Comparison of ENCODE assay signal across 18 cellular contexts in the genomic region with DNA sequence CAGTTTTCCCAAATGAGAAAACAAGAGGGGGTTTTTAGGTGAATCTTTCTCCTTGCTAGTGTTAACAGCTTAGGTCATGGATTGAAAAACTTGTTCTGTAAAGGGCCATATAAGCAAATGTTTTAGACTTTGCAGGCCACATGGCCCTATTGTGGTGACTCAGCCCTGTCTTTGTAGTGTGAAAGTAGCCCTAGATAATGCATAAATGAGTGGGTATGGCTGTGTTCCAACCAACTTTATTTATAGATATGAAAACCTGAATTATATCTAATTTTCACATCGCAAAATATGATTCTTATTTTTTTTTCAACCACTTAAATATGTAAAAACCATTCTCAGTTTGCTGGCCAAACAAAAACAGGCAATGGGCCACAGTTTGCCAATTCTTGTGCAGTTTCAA. TPM values are rescaled to one million over a fixed set of nuclear protein-coding genes. Genes with fewer than 3 reads are reported as not detected.
"Had no signal": no experiment of that assay in that cellular context is flagged by ENCODE, and none has a peak within 500 bp of the region (broad histone marks: within the 10 kb centered on the region; RNA-seq: fewer than 3 reads in every experiment).

No MANE protein-coding gene starts in this region.

- H3K27ac Mint-ChIP-seq: activated naive CD4-positive, alpha-beta T cell treated with anti-CD3 and anti-CD28 coated beads, Interleukin-2, amount 10 ng/mL, durations not matched to agents 7 days and 5 days; natural killer cell treated with Interleukin-12 subunit alpha and Interleukin-12 subunit beta and Interleukin-15 and Interleukin-18, amount 100 ng/mL, for 72 hours; T-cell; type B pancreatic cell had no signal

- DNase-seq: activated naive CD4-positive, alpha-beta T cell treated with anti-CD3 and anti-CD28 coated beads, Interleukin-2, amount 10 ng/mL, durations not matched to agents 7 days and 5 days; amniotic stem cell; foreskin fibroblast; glutamatergic neuron; mesendoderm; stimulated activated CD4-positive, alpha-beta T cell treated with anti-CD3 and anti-CD28 coated beads, Interleukin-15, amount 100 ng/mL, for 24 hours; stimulated activated CD4-positive, alpha-beta T cell treated with anti-CD3 and anti-CD28 coated beads, Interleukin-4, amount 100 ng/mL, for 1 hour; stimulated activated naive CD4-positive, alpha-beta T cell treated with Interleukin-2 at 50 U/mL for 16 hours; T-cell; T-helper 9 cell had no signal

- H3K9me3 Mint-ChIP-seq: activated naive CD4-positive, alpha-beta T cell treated with anti-CD3 and anti-CD28 coated beads, Interleukin-2, amount 10 ng/mL, durations not matched to agents 7 days and 5 days; activated T-helper 17 cell treated with anti-CD3 and anti-CD28 coated beads, Interleukin-2, amount 50 U/mL, for 72 hours; natural killer cell treated with Interleukin-12 subunit alpha and Interleukin-12 subunit beta and Interleukin-15 and Interleukin-18, amount 100 ng/mL, for 72 hours; T-cell; type B pancreatic cell had no signal

- H3K36me3 Mint-ChIP-seq: natural killer cell treated with Interleukin-12 subunit alpha and Interleukin-12 subunit beta and Interleukin-15 and Interleukin-18, amount 100 ng/mL, for 72 hours; T-cell; type B pancreatic cell had no signal

- ATAC-seq: esophagus mucosa; natural killer cell treated with Interleukin-12 subunit alpha and Interleukin-12 subunit beta and Interleukin-15 and Interleukin-18, amount 100 ng/mL, for 72 hours had no signal

- H3K4me3 Mint-ChIP-seq: activated naive CD4-positive, alpha-beta T cell treated with anti-CD3 and anti-CD28 coated beads, Interleukin-2, amount 10 ng/mL, durations not matched to agents 7 days and 5 days; type B pancreatic cell had no signal

RNA-seq across cellular contexts. Expression of gene BARX1, which starts 6.9 kb away (rescaled TPM):
- total RNA-seq: liver, posterior vena cava, skeletal muscle tissue, T-cell, temporal lobe had no signal
